8 cellular contexts compared by ENCODE assay signal in genomic region chr2:84631047-84631446, GRCh38.
DNase-seq lines count a peak whose midpoint lies in the region; ATAC-seq, FAIRE-seq and TF ChIP-seq lines count a peak whose summit lies in the region.

No MANE protein-coding gene starts in this region.

- H3K4me1 Mint-ChIP-seq in astrocyte (ENCODE audit: low read depth, unreplicated experiment) = no peaks in the 10 kb centered on the region

- H3K4me3 Mint-ChIP-seq in astrocyte (ENCODE audit: unreplicated experiment) = no peak overlapping the region

- no peaks in the 10 kb centered on the region for H3K9me3 ChIP-seq in astrocyte (ENCODE audit: insufficient read depth, low read depth, low read length)
- no peaks in the 10 kb centered on the region for H3K9me3 ChIP-seq in keratinocyte (ENCODE audit: control insufficient read depth, low read depth, low read length)

- no peak overlapping the region for H2AFZ ChIP-seq in astrocyte (ENCODE audit: low read depth, low read length)
- H2AFZ ChIP-seq in keratinocyte (ENCODE audit: control insufficient read depth, low read length) = no peak overlapping the region

- ATAC-seq in HG02840 (IDR thresholded peaks at IDR 0.05; ENCODE audit: low FRiP score, unreplicated experiment) (no peak), GM18517 (IDR thresholded peaks at IDR 0.05; ENCODE audit: unreplicated experiment) (no peak)

- no peaks in the 10 kb centered on the region for H3K9me3 Mint-ChIP-seq in astrocyte (ENCODE audit: unreplicated experiment)

- H3K27ac Mint-ChIP-seq in astrocyte (ENCODE audit: unreplicated experiment) = no peak overlapping the region

- H3K9me1 ChIP-seq in keratinocyte (ENCODE audit: control insufficient read depth, extremely low read depth, insufficient read depth, low read length) = no peaks in the 10 kb centered on the region

- H3K27ac ChIP-seq in astrocyte (ENCODE audit: low read depth, low read length) (no peak overlapping the region), keratinocyte (ENCODE audit: control insufficient read depth, insufficient read depth, low read length) (no peak overlapping the region)

- no peak overlapping the region for H3K4me3 ChIP-seq in AG10803 (ENCODE audit: low read length)
- peak overlapping the region; percentile 18 for H3K4me3 ChIP-seq in astrocyte (ENCODE audit: insufficient read depth, low read depth, low read length)
- H3K4me3 ChIP-seq in keratinocyte (ENCODE audit: control insufficient read depth in 2 of 3, extremely low read depth in 1 of 3, insufficient read depth in 2 of 3, low read depth in 1 of 3, low read length in 3 of 3) = no peak overlapping the region

- dilution Hi-C loops in keratinocyte (cut with MboI; ENCODE audit: extremely low pct_ligation_motif_present, low sequenced_read_pairs) = no loop called here

- no peaks in the 10 kb centered on the region for H3K79me2 ChIP-seq in astrocyte (ENCODE audit: insufficient read depth, low read length)
- no peaks in the 10 kb centered on the region for H3K79me2 ChIP-seq in keratinocyte (ENCODE audit: control insufficient read depth, insufficient read depth, low read length)

- H3K4me2 ChIP-seq in astrocyte (ENCODE audit: low read length) = peak overlapping the region; percentile 62
- H3K4me2 ChIP-seq in keratinocyte (ENCODE audit: control insufficient read depth, extremely low read depth, insufficient read depth, low read depth, low read length) = no peak overlapping the region

- H3K4me1 ChIP-seq in astrocyte (ENCODE audit: insufficient read depth, low read length) (no peaks in the 10 kb centered on the region), keratinocyte (ENCODE audit: control insufficient read depth, extremely low read depth, insufficient read depth, low read length) (no peaks in the 10 kb centered on the region)

- H3K27me3 ChIP-seq in astrocyte (ENCODE audit: insufficient read depth, low read length) (peaks cover 12% of the 10 kb centered on the region), keratinocyte (ENCODE audit: control insufficient read depth, extremely low read depth, insufficient read depth, low read length) (no peaks in the 10 kb centered on the region)

- H3K36me3 ChIP-seq in astrocyte (ENCODE audit: insufficient read depth, low read length) (no peaks in the 10 kb centered on the region), keratinocyte (ENCODE audit: control insufficient read depth in 2 of 2, extremely low read depth in 1 of 2, insufficient read depth in 2 of 2, low read length in 2 of 2) (no peaks in the 10 kb centered on the region)

- H3K9ac ChIP-seq in astrocyte (ENCODE audit: low read length) = no peak overlapping the region
- no peak overlapping the region for H3K9ac ChIP-seq in keratinocyte (ENCODE audit: control insufficient read depth, extremely low read depth, insufficient read depth, low read length)

- DNase-seq in AG10803 (ENCODE audit: low read depth) (peak; percentile 44), LHCN-M2 (ENCODE audit: low read depth) (peak; percentile 35), astrocyte (ENCODE audit: low read depth) (peak; percentile 56), keratinocyte (ENCODE audit: low read depth, low spot score) (no peak), urothelium cell line (ENCODE audit: low spot score) (peak; percentile 65)

- H3K36me3 Mint-ChIP-seq in astrocyte (ENCODE audit: low read depth, unreplicated experiment) = no peaks in the 10 kb centered on the region

- TF ChIP-seq CTCF in AG10803 (conservative IDR thresholded peaks at IDR 0.05; ENCODE audit: low read length) (peak; percentile 68), GM12872 (IDR thresholded peaks at IDR 0.05; ENCODE audit: insufficient read depth, low read depth, low read length) (peak; percentile 47; the same call in 2 of the 3 replicates), astrocyte (IDR thresholded peaks at IDR 0.05; ENCODE audit: insufficient read depth, low read depth, low read length) (peak; percentile 83), keratinocyte (optimal IDR thresholded peaks at IDR 0.05 in 1 of 3, IDR thresholded peaks at IDR 0.05 in 1 of 3, conservative IDR thresholded peaks at IDR 0.05 in 1 of 3; ENCODE audit: extremely low read depth in 1 of 3, insufficient read depth in 2 of 3, low read length in 3 of 3) (peak; percentile 39 to 64 (median 58))

- H4K20me1 ChIP-seq in astrocyte (ENCODE audit: insufficient read depth, low read length) (no peaks in the 10 kb centered on the region), keratinocyte (ENCODE audit: control insufficient read depth, extremely low read depth, insufficient read depth, low read length) (no peaks in the 10 kb centered on the region)

- peaks cover 20% of the 10 kb centered on the region for H3K27me3 Mint-ChIP-seq in astrocyte (ENCODE audit: low read depth, unreplicated experiment)

- FAIRE-seq in astrocyte (lab: Jason Lieb, UNC) = peak; percentile 88
- no peak for FAIRE-seq in keratinocyte (lab: Jason Lieb, UNC)
- peak; percentile 86 for FAIRE-seq in urothelium cell line (lab: Jason Lieb, UNC)
